Comparison of ENCODE assay signal across 8 cellular contexts in the genomic region with DNA sequence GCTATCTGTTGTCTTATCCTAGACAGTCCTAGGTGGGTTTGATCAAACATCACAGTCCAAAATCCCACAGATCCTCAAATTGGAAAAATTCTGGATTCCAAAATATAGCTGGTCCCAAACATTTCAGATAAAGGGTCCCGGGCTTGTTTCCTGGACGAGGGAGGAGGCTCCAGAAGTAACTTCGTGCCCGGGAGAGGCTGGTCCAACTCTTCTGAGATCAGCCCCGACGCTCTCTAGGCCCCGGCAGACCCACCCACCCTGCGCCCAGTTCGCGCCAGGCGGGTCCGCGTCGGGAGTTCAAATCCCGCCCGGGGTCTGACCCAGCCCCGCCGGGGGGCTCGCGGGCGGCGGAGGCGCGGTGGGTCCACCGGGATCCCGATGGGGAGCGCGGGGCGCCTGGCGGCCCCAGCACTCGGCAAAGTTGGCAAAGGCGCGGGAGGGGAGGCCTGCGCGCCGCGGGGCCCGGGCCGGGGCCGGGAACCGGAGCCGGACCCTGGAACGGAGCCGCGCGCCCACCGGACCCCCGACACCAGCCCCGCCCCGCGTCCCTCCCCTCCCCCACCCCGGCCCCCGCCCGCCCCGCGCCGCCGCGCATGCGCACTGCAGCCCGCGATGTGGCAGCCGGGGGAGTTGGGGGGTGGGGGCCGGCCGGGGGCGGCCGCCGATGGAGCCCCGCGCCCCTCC. TPM values are rescaled to one million over a fixed set of nuclear protein-coding genes. Genes with fewer than 3 reads are reported as not detected.
DNase-seq lines count a peak whose midpoint lies in the region; ATAC-seq and TF ChIP-seq lines count a peak whose summit lies in the region.

No MANE protein-coding gene starts in this region.

- H3K4me3 ChIP-seq in BE2C (ENCODE audit: low read depth, low read length) (peak overlapping the region; percentile 73), epithelial cell of proximal tubule (ENCODE audit: low read depth, low read length) (peak overlapping the region; percentile 64), urinary bladder (ENCODE audit: low read depth, low read length) (peak overlapping the region; percentile 94)

- TF ChIP-seq CTCF in BE2C (IDR thresholded peaks at IDR 0.05; ENCODE audit: low read depth, low read length), result no peak
- no peak for TF ChIP-seq CTCF in epithelial cell of proximal tubule (conservative IDR thresholded peaks at IDR 0.05; ENCODE audit: low read depth, low read length)
- TF ChIP-seq CTCF in nephron (IDR thresholded peaks at IDR 0.05; ENCODE audit: unreplicated experiment in 3 of 3), result no peak

- H3K36me3 ChIP-seq in BE2C (peaks cover 12% of the 10 kb centered on the region; the same call in 1 of the 2 replicates), urinary bladder (ENCODE audit: insufficient read depth) (no peaks in the 10 kb centered on the region)

- no peaks in the 10 kb centered on the region for H3K27me3 ChIP-seq in BE2C

- H3K4me3 Mint-ChIP-seq in activated CD4-positive, alpha-beta T cell treated with anti-CD3 and anti-CD28 coated beads, Interleukin-2, amount 10 ng/mL, durations not matched to agents 7 days and 5 days, result peak overlapping the region; percentile 74
- peak overlapping the region; percentile 84 to 90 (median 89) for H3K4me3 Mint-ChIP-seq in nephron

- H3K27ac Mint-ChIP-seq in activated CD4-positive, alpha-beta T cell treated with anti-CD3 and anti-CD28 coated beads, Interleukin-2, amount 10 ng/mL, durations not matched to agents 7 days and 5 days, result peak overlapping the region; percentile 91
- peak overlapping the region; percentile 45 to 72 (median 49) for H3K27ac Mint-ChIP-seq in nephron

- DNase-seq in BE2C (peak; percentile 50), GM19238 (ENCODE audit: insufficient read length, low spot score) (peak; percentile 30), epithelial cell of proximal tubule (ENCODE audit: low read depth) (no peak), epidermal melanocyte (ENCODE audit: insufficient read length, low spot score) (no peak)
- peak; percentile 30 for DNase-seq in activated CD4-positive, alpha-beta T cell treated with anti-CD3 and anti-CD28 coated beads, Interleukin-2, amount 10 ng/mL, durations not matched to agents 7 days and 5 days

- peaks cover 28% of the 10 kb centered on the region for H3K36me3 Mint-ChIP-seq in activated CD4-positive, alpha-beta T cell treated with anti-CD3 and anti-CD28 coated beads, Interleukin-2, amount 10 ng/mL, durations not matched to agents 7 days and 5 days (ENCODE audit: low read depth)
- H3K36me3 Mint-ChIP-seq in nephron (ENCODE audit: low read depth), result peaks cover 40% of the 10 kb centered on the region

- H3K9me3 ChIP-seq in BE2C, result peaks cover 3% of the 10 kb centered on the region; the same call in 1 of the 2 replicates

- CTCF ChIA-PET in activated CD4-positive, alpha-beta T cell treated with anti-CD3 and anti-CD28 coated beads, Interleukin-2, amount 10 ng/mL, durations not matched to agents 7 days and 5 days (lab: Charles Lee), result interaction anchor here (0.9 to 1.5 kb wide), 2 partner anchors 44 to 167 kb away, joined by 3 read pairs; no protein-coding TSS in a partner anchor

- POLR2A ChIA-PET in activated CD4-positive, alpha-beta T cell treated with anti-CD3 and anti-CD28 coated beads, Interleukin-2, amount 10 ng/mL, durations not matched to agents 7 days and 5 days (lab: Charles Lee), result no interaction called here

- peak; percentile 34 for ATAC-seq in HG03354 (IDR thresholded peaks at IDR 0.05; ENCODE audit: poor library complexity, severe bottlenecking, unreplicated experiment)

- H3K27ac ChIP-seq in urinary bladder (ENCODE audit: low read depth), result no peak overlapping the region

- peaks cover 2% of the 10 kb centered on the region for H3K27me3 Mint-ChIP-seq in activated CD4-positive, alpha-beta T cell treated with anti-CD3 and anti-CD28 coated beads, Interleukin-2, amount 10 ng/mL, durations not matched to agents 7 days and 5 days
- no peaks in the 10 kb centered on the region for H3K27me3 Mint-ChIP-seq in nephron (ENCODE audit: low read depth)

- peaks cover 49% of the 10 kb centered on the region for H3K4me1 Mint-ChIP-seq in activated CD4-positive, alpha-beta T cell treated with anti-CD3 and anti-CD28 coated beads, Interleukin-2, amount 10 ng/mL, durations not matched to agents 7 days and 5 days
- H3K4me1 Mint-ChIP-seq in nephron, result peaks cover 39% of the 10 kb centered on the region

- under 1% methylated on average over 63 of the region's 70 CpGs for WGBS in urinary bladder

- H3K4me1 ChIP-seq in BE2C (peaks cover 5% of the 10 kb centered on the region), urinary bladder (ENCODE audit: insufficient read depth) (no peaks in the 10 kb centered on the region)

- H3K9me3 Mint-ChIP-seq in activated CD4-positive, alpha-beta T cell treated with anti-CD3 and anti-CD28 coated beads, Interleukin-2, amount 10 ng/mL, durations not matched to agents 7 days and 5 days, result peaks cover 7% of the 10 kb centered on the region
- peaks cover 6% of the 10 kb centered on the region for H3K9me3 Mint-ChIP-seq in nephron

RNA-seq across cellular contexts. Expression of gene MIER2, which starts 0.5 kb away (rescaled TPM):
- 59.0 TPM for polyA plus RNA-seq in BE2C (2012; ENCODE audit: insufficient read depth, insufficient read length, low read depth)
- total RNA-seq in activated CD4-positive, alpha-beta T cell treated with anti-CD3 and anti-CD28 coated beads, Interleukin-2, amount 10 ng/mL, durations not matched to agents 7 days and 5 days, result 10 to 100 TPM; 20.7 to 22.0 TPM
- 12.0 and 21.3 TPM in 2 replicates for total RNA-seq in epithelial cell of proximal tubule
- total RNA-seq in urinary bladder, result 16.0 TPM
- 30.4 TPM for polyA plus RNA-seq in urinary bladder

RNA-seq across cellular contexts. Expression of gene PLPP2, which starts 52.9 kb away (rescaled TPM):
- polyA plus RNA-seq in BE2C (2012; ENCODE audit: insufficient read depth, insufficient read length, low read depth), result 0.60 TPM
- total RNA-seq in activated CD4-positive, alpha-beta T cell treated with anti-CD3 and anti-CD28 coated beads, Interleukin-2, amount 10 ng/mL, durations not matched to agents 7 days and 5 days, result under 1 TPM; 0.15 to 0.22 TPM
- 45.2 and 51.7 TPM in 2 replicates for total RNA-seq in epithelial cell of proximal tubule
- total RNA-seq in urinary bladder, result 7.8 TPM
- polyA plus RNA-seq in urinary bladder, result 17.5 TPM

Comparison
In these comparisons a context has a peak if more than half of its experiments do, and no peak if none do; other contexts are left out.
1. DNase-seq: peak in BE2C (single experiment), GM19238 (single experiment) and activated CD4-positive, alpha-beta T cell treated with anti-CD3 and anti-CD28 coated beads, Interleukin-2, amount 10 ng/mL, durations not matched to agents 7 days and 5 days (single experiment); none in epithelial cell of proximal tubule (single experiment) and epidermal melanocyte (single experiment).
2. Peak in every context shown above with its lines, with median percentiles within 50 percentile points of each other: H3K4me3 ChIP-seq.